Comparison of ENCODE assay signal across 16 cellular contexts in the genomic region with DNA sequence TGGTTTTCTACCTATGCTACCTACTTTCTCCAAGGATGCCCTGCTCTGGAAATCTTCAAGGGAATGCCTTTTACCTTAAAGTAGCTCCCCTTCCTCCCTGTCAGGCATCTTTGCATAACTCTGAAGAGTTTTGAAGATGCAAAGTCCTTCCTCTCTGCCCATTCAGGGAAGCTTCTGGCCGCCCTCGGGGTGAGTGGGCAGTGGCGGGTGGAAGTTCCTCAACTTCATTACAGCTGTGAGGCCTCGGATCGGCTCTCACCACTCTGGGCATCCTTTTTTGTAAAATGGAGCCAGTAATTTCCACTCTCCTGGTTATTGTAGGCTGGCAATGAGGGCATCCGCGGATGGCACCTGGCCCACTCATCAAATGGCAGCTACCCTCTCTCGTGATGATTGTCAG. TPM values are rescaled to one million over a fixed set of nuclear protein-coding genes. Genes with fewer than 3 reads are reported as not detected.
DNase-seq lines count a peak whose midpoint lies in the region; ATAC-seq and TF ChIP-seq lines count a peak whose summit lies in the region.
"Had no signal": no experiment of that assay in that cellular context is flagged by ENCODE, and none has a peak within 500 bp of the region (broad histone marks: within the 10 kb centered on the region; RNA-seq: fewer than 3 reads in every experiment).

No MANE protein-coding gene starts in this region.

- TF ChIP-seq POLR2A in right lobe of liver (IDR thresholded peaks at IDR 0.05): no peak

- H3K4me1 Mint-ChIP-seq in natural killer cell treated with Interleukin-12 subunit alpha and Interleukin-12 subunit beta and Interleukin-15 and Interleukin-18, amount 100 ng/mL, for 72 hours (ENCODE audit: low read depth in 2 of 2): peaks cover 26 to 27% of the 10 kb centered on the region in 2 donors
- H3K4me1 Mint-ChIP-seq in natural killer cell (peaks cover 12 to 20% of the 10 kb centered on the region in 2 donors), osteocyte (ENCODE audit: unreplicated experiment) (peaks cover 55% of the 10 kb centered on the region)
- peaks cover 32% of the 10 kb centered on the region for H3K4me1 Mint-ChIP-seq in activated T-helper 2 cell treated with anti-CD3 and anti-CD28 coated beads, Interferon-gamma antibody, Interleukin-2, Interleukin-4, amounts not matched to agents 10 μg/mL and 5 μg/mL and 100 μg/mL, durations not matched to agents 14 hours and 24 hours and 36 hours (ENCODE audit: low read depth)

- H3K9me3 Mint-ChIP-seq in natural killer cell treated with Interleukin-12 subunit alpha and Interleukin-12 subunit beta and Interleukin-15 and Interleukin-18, amount 100 ng/mL, for 72 hours: no peaks in the 10 kb centered on the region
- no peaks in the 10 kb centered on the region for H3K9me3 Mint-ChIP-seq in natural killer cell
- no peaks in the 10 kb centered on the region for H3K9me3 Mint-ChIP-seq in activated T-helper 2 cell treated with anti-CD3 and anti-CD28 coated beads, Interferon-gamma antibody, Interleukin-2, Interleukin-4, amounts not matched to agents 10 μg/mL and 5 μg/mL and 100 μg/mL, durations not matched to agents 14 hours and 24 hours and 36 hours
- no peaks in the 10 kb centered on the region for H3K9me3 Mint-ChIP-seq in osteocyte (ENCODE audit: unreplicated experiment)
- H3K9me3 Mint-ChIP-seq: naive thymus-derived CD8-positive, alpha-beta T cell had no signal

- no peak for DNase-seq in natural killer cell treated with Interleukin-12 subunit alpha and Interleukin-12 subunit beta and Interleukin-15 and Interleukin-18, amount 100 ng/mL, for 72 hours (ENCODE audit: low spot score)
- DNase-seq in natural killer cell: no peak
- DNase-seq in activated T-helper 2 cell treated with anti-CD3 and anti-CD28 coated beads, Interferon-gamma antibody, Interleukin-2, Interleukin-4, amounts not matched to agents 10 μg/mL and 5 μg/mL and 100 μg/mL, durations not matched to agents 14 hours and 24 hours and 36 hours (ENCODE audit: low spot score): no peak
- DNase-seq in osteocyte (ENCODE audit: extremely low spot score, unreplicated experiment): no peak
- DNase-seq in right lobe of liver: no peak
- DNase-seq in dedifferentiated amniotic fluid mesenchymal stem cell (ENCODE audit: extremely low spot score): no peak
- DNase-seq: activated CD4-positive, alpha-beta T cell treated with anti-CD3 and anti-CD28 coated beads for 4 hours; amniotic stem cell; gastrocnemius medialis; HCEC 1CT; naive thymus-derived CD8-positive, alpha-beta T cell; NCI-H1417 treated with DMSO at 0.1 percent for 48 hours; NCI-H345; T-helper 9 cell had no signal

- no peaks in the 10 kb centered on the region for H3K27me3 ChIP-seq in right lobe of liver
- H3K27me3 ChIP-seq: gastrocnemius medialis had no signal

- no peaks in the 10 kb centered on the region for H3K36me3 ChIP-seq in right lobe of liver
- H3K36me3 ChIP-seq: gastrocnemius medialis had no signal

- H3K27me3 Mint-ChIP-seq in natural killer cell treated with Interleukin-12 subunit alpha and Interleukin-12 subunit beta and Interleukin-15 and Interleukin-18, amount 100 ng/mL, for 72 hours: no peaks in the 10 kb centered on the region
- no peaks in the 10 kb centered on the region for H3K27me3 Mint-ChIP-seq in natural killer cell (ENCODE audit: low read depth in 2 of 2)
- no peaks in the 10 kb centered on the region for H3K27me3 Mint-ChIP-seq in activated T-helper 2 cell treated with anti-CD3 and anti-CD28 coated beads, Interferon-gamma antibody, Interleukin-2, Interleukin-4, amounts not matched to agents 10 μg/mL and 5 μg/mL and 100 μg/mL, durations not matched to agents 14 hours and 24 hours and 36 hours (ENCODE audit: low read depth)
- H3K27me3 Mint-ChIP-seq in osteocyte (ENCODE audit: unreplicated experiment): no peaks in the 10 kb centered on the region
- H3K27me3 Mint-ChIP-seq: naive thymus-derived CD8-positive, alpha-beta T cell had no signal

- no peak overlapping the region for H3K27ac ChIP-seq in right lobe of liver

- ATAC-seq in natural killer cell treated with Interleukin-12 subunit alpha and Interleukin-12 subunit beta and Interleukin-15 and Interleukin-18, amount 100 ng/mL, for 72 hours: no peak
- no peak for ATAC-seq in natural killer cell
- no peak for ATAC-seq in right lobe of liver
- ATAC-seq in GM21786 (IDR thresholded peaks at IDR 0.05; ENCODE audit: unreplicated experiment): no peak
- ATAC-seq: naive thymus-derived CD8-positive, alpha-beta T cell had no signal

- no peaks in the 10 kb centered on the region for H3K9me3 ChIP-seq in right lobe of liver
- H3K9me3 ChIP-seq: gastrocnemius medialis had no signal

- H3K27ac Mint-ChIP-seq in natural killer cell treated with Interleukin-12 subunit alpha and Interleukin-12 subunit beta and Interleukin-15 and Interleukin-18, amount 100 ng/mL, for 72 hours: peak overlapping the region; percentile 50 to 90
- H3K27ac Mint-ChIP-seq in natural killer cell: no peak overlapping the region
- H3K27ac Mint-ChIP-seq in activated T-helper 2 cell treated with anti-CD3 and anti-CD28 coated beads, Interferon-gamma antibody, Interleukin-2, Interleukin-4, amounts not matched to agents 10 μg/mL and 5 μg/mL and 100 μg/mL, durations not matched to agents 14 hours and 24 hours and 36 hours: no peak overlapping the region
- peak overlapping the region; percentile 98 for H3K27ac Mint-ChIP-seq in osteocyte (ENCODE audit: unreplicated experiment)
- H3K27ac Mint-ChIP-seq: B cell had no signal

- intact Hi-C loops in natural killer cell (cut with micrococcal nuclease): no loop called here
- intact Hi-C loops in activated T-helper 2 cell treated with anti-CD3 and anti-CD28 coated beads, Interferon-gamma antibody, Interleukin-2, Interleukin-4, amounts not matched to agents 10 μg/mL and 5 μg/mL and 100 μg/mL, durations not matched to agents 14 hours and 24 hours and 36 hours (cut with micrococcal nuclease): no loop called here
- intact Hi-C loops in right lobe of liver (cut with DNase I): no loop called here

- TF ChIP-seq CTCF in natural killer cell (IDR thresholded peaks at IDR 0.05) (no peak), osteocyte (IDR thresholded peaks at IDR 0.05) (no peak), right lobe of liver (IDR thresholded peaks at IDR 0.05) (no peak)

- WGBS in right lobe of liver (ENCODE audit: insufficient coverage, low coverage, low lambda C conversion rate, missing lambda C conversion rate): 47% methylated on average over 4 of the region's 8 CpGs

- no peaks in the 10 kb centered on the region for H3K36me3 Mint-ChIP-seq in natural killer cell treated with Interleukin-12 subunit alpha and Interleukin-12 subunit beta and Interleukin-15 and Interleukin-18, amount 100 ng/mL, for 72 hours
- H3K36me3 Mint-ChIP-seq in natural killer cell: no peaks in the 10 kb centered on the region
- H3K36me3 Mint-ChIP-seq in activated T-helper 2 cell treated with anti-CD3 and anti-CD28 coated beads, Interferon-gamma antibody, Interleukin-2, Interleukin-4, amounts not matched to agents 10 μg/mL and 5 μg/mL and 100 μg/mL, durations not matched to agents 14 hours and 24 hours and 36 hours (ENCODE audit: low read depth): peaks cover 15% of the 10 kb centered on the region
- H3K36me3 Mint-ChIP-seq in osteocyte (ENCODE audit: unreplicated experiment): no peaks in the 10 kb centered on the region
- H3K36me3 Mint-ChIP-seq: naive thymus-derived CD8-positive, alpha-beta T cell had no signal

- H3K4me1 ChIP-seq in right lobe of liver: peaks cover 0 to 2% (median 0%) of the 10 kb centered on the region in 4 donors

- peak overlapping the region; percentile 38 for H3K4me3 Mint-ChIP-seq in natural killer cell treated with Interleukin-12 subunit alpha and Interleukin-12 subunit beta and Interleukin-15 and Interleukin-18, amount 100 ng/mL, for 72 hours
- H3K4me3 Mint-ChIP-seq in natural killer cell (no peak overlapping the region), osteocyte (ENCODE audit: unreplicated experiment) (no peak overlapping the region)
- peak overlapping the region; percentile 8 for H3K4me3 Mint-ChIP-seq in activated T-helper 2 cell treated with anti-CD3 and anti-CD28 coated beads, Interferon-gamma antibody, Interleukin-2, Interleukin-4, amounts not matched to agents 10 μg/mL and 5 μg/mL and 100 μg/mL, durations not matched to agents 14 hours and 24 hours and 36 hours (ENCODE audit: low read depth)
- H3K4me3 Mint-ChIP-seq: B cell; naive thymus-derived CD8-positive, alpha-beta T cell had no signal

- H3K4me3 ChIP-seq in right lobe of liver: no peak overlapping the region
- H3K4me3 ChIP-seq: gastrocnemius medialis had no signal

RNA-seq across cellular contexts. Expression of a gene that starts 31.7 kb away (rescaled TPM):
- total RNA-seq in natural killer cell treated with Interleukin-12 subunit alpha and Interleukin-12 subunit beta and Interleukin-15 and Interleukin-18, amount 100 ng/mL, for 72 hours: 1 to 10 TPM; 4.0 to 8.1 TPM
- total RNA-seq in natural killer cell (1 to 10 TPM in 2 of 3 donors, under 1 TPM in 1; 0.97 to 1.8 (median 1.6) TPM), osteocyte (44.9 and 46.5 TPM in 2 replicates), right lobe of liver (10 to 100 TPM in 1 of 6 experiments, 1 to 10 TPM in 5; 1.8 to 13.5 (median 4.1) TPM)
- 44.5 and 48.9 TPM in 2 replicates for total RNA-seq in activated T-helper 2 cell treated with anti-CD3 and anti-CD28 coated beads, Interferon-gamma antibody, Interleukin-2, Interleukin-4, amounts not matched to agents 10 μg/mL and 5 μg/mL and 100 μg/mL, durations not matched to agents 14 hours and 24 hours and 36 hours

Comparison
In these comparisons a context has a peak if more than half of its experiments do, and no peak if none do; other contexts are left out.
1. H3K27ac Mint-ChIP-seq: peak in natural killer cell treated with Interleukin-12 subunit alpha and Interleukin-12 subunit beta and Interleukin-15 and Interleukin-18, amount 100 ng/mL, for 72 hours (2 of 2) and osteocyte (single experiment); none in natural killer cell (0 of 2) and activated T-helper 2 cell treated with anti-CD3 and anti-CD28 coated beads, Interferon-gamma antibody, Interleukin-2, Interleukin-4, amounts not matched to agents 10 μg/mL and 5 μg/mL and 100 μg/mL, durations not matched to agents 14 hours and 24 hours and 36 hours (single experiment).
2. H3K4me3 Mint-ChIP-seq: peak in natural killer cell treated with Interleukin-12 subunit alpha and Interleukin-12 subunit beta and Interleukin-15 and Interleukin-18, amount 100 ng/mL, for 72 hours (single experiment) and activated T-helper 2 cell treated with anti-CD3 and anti-CD28 coated beads, Interferon-gamma antibody, Interleukin-2, Interleukin-4, amounts not matched to agents 10 μg/mL and 5 μg/mL and 100 μg/mL, durations not matched to agents 14 hours and 24 hours and 36 hours (single experiment); none in natural killer cell (single experiment) and osteocyte (single experiment).